ENCODE assay signal across 10 cellular contexts in genomic region chr5:84088996-84089395, GRCh38.
DNase-seq lines count a peak whose midpoint lies in the region; ATAC-seq, FAIRE-seq and TF ChIP-seq lines count a peak whose summit lies in the region.
"Had no signal": no experiment of that assay in that cellular context is flagged by ENCODE, and none has a peak within 500 bp of the region (broad histone marks: within the 10 kb centered on the region; RNA-seq: fewer than 3 reads in every experiment).

No MANE protein-coding gene starts in this region.

- no peaks in the 10 kb centered on the region for H3K4me1 ChIP-seq in GM12878 (ENCODE audit: control insufficient read depth, insufficient read depth, low read length)
- no peaks in the 10 kb centered on the region for H3K4me1 ChIP-seq in upper lobe of left lung

- DNase-seq in LHCN-M2 (ENCODE audit: low read depth) (peak; percentile 69), GM12878 (ENCODE audit: low read depth, low spot score) (no peak), neural crest cell (ENCODE audit: low read depth, low spot score) (no peak), upper lobe of left lung (no peak)
- no peak for DNase-seq in activated effector memory CD4-positive, alpha-beta T cell treated with Interleukin-2 at 50 U/mL for 16 hours
- DNase-seq: activated CD4-positive, alpha-beta T cell treated with anti-CD3 and anti-CD28 coated beads for 48 hours had no signal

- no peak overlapping the region for H3K4me2 ChIP-seq in GM12878 (ENCODE audit: control insufficient read depth, insufficient read depth)

- ATAC-seq in GM12878 (peak; percentile 71), upper lobe of left lung (ENCODE audit: low FRiP score in 2 of 2) (no peak), GM18861 (IDR thresholded peaks at IDR 0.05; ENCODE audit: unreplicated experiment) (no peak)

- no peak overlapping the region for H3K9ac ChIP-seq in GM12878 (ENCODE audit: control insufficient read depth, insufficient read depth, low read length)

- no peaks in the 10 kb centered on the region for H3K9me3 Mint-ChIP-seq in neural crest cell

- H3K4me1 Mint-ChIP-seq in neural crest cell: peaks cover 11% of the 10 kb centered on the region

- H2AFZ ChIP-seq in GM12878 (ENCODE audit: control insufficient read depth, low read depth, low read length): no peak overlapping the region

- H3K9me3 ChIP-seq in GM12878 (replicated peaks; ENCODE audit: control insufficient read depth, insufficient read depth, low read length): no peaks in the 10 kb centered on the region
- H3K9me3 ChIP-seq in upper lobe of left lung: no peaks in the 10 kb centered on the region

- no peaks in the 10 kb centered on the region for H4K20me1 ChIP-seq in GM12878 (ENCODE audit: control insufficient read depth, insufficient read depth)

- H3K27ac ChIP-seq in GM12878 (ENCODE audit: control insufficient read depth, insufficient read depth): no peak overlapping the region
- no peak overlapping the region for H3K27ac ChIP-seq in upper lobe of left lung
- H3K27ac ChIP-seq: epithelial cell of prostate, skin epidermis had no signal

- RAD21 ChIA-PET in GM12878 (lab: Charles Lee; ENCODE audit: unreplicated experiment): interaction anchor here (0.8 to 3.0 kb wide), 3 partner anchors 167 to 922 kb away, joined by 3 to 11 read pairs (median 3); no protein-coding TSS in a partner anchor

- CTCF ChIA-PET in GM12878 (lab: Yijun Ruan, JAX): interaction anchor here (0.7 to 3.1 kb wide), 13 partner anchors 12 to 960 kb away, joined by 3 to 14 read pairs (median 4); no protein-coding TSS in a partner anchor

- H3K27me3 ChIP-seq in GM12878 (replicated peaks in 1 of 2; ENCODE audit: control insufficient read depth in 2 of 2, insufficient read depth in 2 of 2, low read length in 1 of 2): no peaks in the 10 kb centered on the region
- no peaks in the 10 kb centered on the region for H3K27me3 ChIP-seq in upper lobe of left lung

- no peaks in the 10 kb centered on the region for H3K36me3 ChIP-seq in GM12878 (ENCODE audit: control insufficient read depth in 2 of 2, insufficient read depth in 2 of 2, low read length in 1 of 2)
- no peaks in the 10 kb centered on the region for H3K36me3 ChIP-seq in upper lobe of left lung

- H3K79me2 ChIP-seq in GM12878 (ENCODE audit: control insufficient read depth, insufficient read depth, low read length): no peaks in the 10 kb centered on the region

- in situ Hi-C loops in GM12878 (cut with MboI): no loop called here

- no peak overlapping the region for H3K27ac Mint-ChIP-seq in neural crest cell (ENCODE audit: unreplicated experiment)

- POLR2A ChIA-PET in GM12878 (lab: Charles Lee): no interaction called here

- TF ChIP-seq EP300 in GM12878 (IDR thresholded peaks at IDR 0.05; ENCODE audit: borderline replicate concordance in 1 of 2, control insufficient read depth in 1 of 2, low read depth in 2 of 2, low read length in 2 of 2): no peak
- TF ChIP-seq EP300 in upper lobe of left lung (IDR thresholded peaks at IDR 0.05): no peak

- H3K36me3 Mint-ChIP-seq in neural crest cell (ENCODE audit: low read depth): no peaks in the 10 kb centered on the region

- no TSS peak for BruUV-seq in GM12878 (replicated peaks; lab: Mats Ljungman, UMichigan)

- TF ChIP-seq POLR2A in GM12878 (IDR thresholded peaks at IDR 0.05; ENCODE audit: low read depth, low read length) (no peak), upper lobe of left lung (IDR thresholded peaks at IDR 0.05) (no peak)

- WGBS in GM12878 (ENCODE audit: insufficient coverage, insufficient replicate concordance, low lambda C conversion rate, missing lambda C conversion rate): 0% methylated on average over 2 of the region's 2 CpGs
- WGBS in upper lobe of left lung, 2 donors: 71 to 86% methylated on average over 2 of the region's 2 CpGs

- H3K4me3 ChIP-seq in GM12878 (no peak overlapping the region), upper lobe of left lung (no peak overlapping the region)
- H3K4me3 ChIP-seq: skin epidermis had no signal

- FAIRE-seq in GM12878 (lab: Jason Lieb, UNC): no peak

- no peaks in the 10 kb centered on the region for H3K27me3 Mint-ChIP-seq in neural crest cell (ENCODE audit: low read depth)

- no peak overlapping the region for H3K4me3 Mint-ChIP-seq in neural crest cell

- TF ChIP-seq RAD21 in GM12878 (IDR thresholded peaks at IDR 0.05; ENCODE audit: insufficient read depth, low read depth, low read length): peak; percentile 59

- intact Hi-C loops in GM12878 (cut with micrococcal nuclease; ENCODE audit: unreplicated experiment): loop anchor here (2.0 to 5.0 kb wide), 2 partner anchors 168 to 370 kb away; no protein-coding TSS in a partner anchor

- SMC1A ChIA-PET in GM12878 (lab: Charles Lee; ENCODE audit: uncharacterized antibody, unreplicated experiment): interaction anchor here (0.8 to 1.6 kb wide), 8 partner anchors 8 to 1245 kb away, joined by 3 to 6 read pairs (median 3); no protein-coding TSS in a partner anchor

- TF ChIP-seq CTCF in GM12873 (IDR thresholded peaks at IDR 0.05; ENCODE audit: insufficient read depth, low read depth, low read length, missing control alignments): peak; percentile 22
- peak; percentile 14 to 61 (median 37); a peak in 4 of 6 replicates for TF ChIP-seq CTCF in GM12878 (IDR thresholded peaks at IDR 0.05 in 2 of 3, conservative IDR thresholded peaks at IDR 0.05 in 1 of 3; ENCODE audit: control insufficient read depth in 2 of 3, extremely low read depth in 1 of 3, insufficient read depth in 1 of 3, low read depth in 3 of 3, low read length in 3 of 3)
- peak; percentile 58 for TF ChIP-seq CTCF in neural crest cell (conservative IDR thresholded peaks at IDR 0.05)
- peak in 1 of 6 experiments; percentile 16 for TF ChIP-seq CTCF in upper lobe of left lung (IDR thresholded peaks at IDR 0.05)

TF ChIP-seq in GM12878, 131 proteins besides CTCF, POLR2A, EP300 and RAD21 (continues in another document):
- TF ChIP-seq ZBTB4 (CRISPR knock-in tag; IDR thresholded peaks at IDR 0.05) (no peak), EED (IDR thresholded peaks at IDR 0.05; ENCODE audit: low read depth) (no peak), RBBP5 (conservative IDR thresholded peaks at IDR 0.05) (no peak), SMC3 (IDR thresholded peaks at IDR 0.05; ENCODE audit: borderline replicate concordance, low read length) (peak; percentile 56; the same call in 1 of the 2 replicates), SREBF1 (IDR thresholded peaks at IDR 0.05; ENCODE audit: low read length) (no peak), SKIL (IDR thresholded peaks at IDR 0.05; ENCODE audit: low read depth, poor library complexity, severe bottlenecking) (no peak), SIX5 (IDR thresholded peaks at IDR 0.05; ENCODE audit: low read depth, low read length, severe bottlenecking) (no peak), NFYA (IDR thresholded peaks at IDR 0.05; ENCODE audit: borderline replicate concordance, low read depth, low read length) (no peak), PKNOX1 (IDR thresholded peaks at IDR 0.05) (peak; percentile 54), TAF1 (IDR thresholded peaks at IDR 0.05; ENCODE audit: borderline replicate concordance, low read depth, low read length) (no peak), RAD51 (IDR thresholded peaks at IDR 0.05) (peak; percentile 51; the same call in 1 of the 2 replicates), IKZF2 (IDR thresholded peaks at IDR 0.05) (no peak), HDAC6 (IDR thresholded peaks at IDR 0.05; ENCODE audit: unreplicated experiment) (no peak)
